22 cellular contexts compared by ENCODE assay signal in the genomic region with DNA sequence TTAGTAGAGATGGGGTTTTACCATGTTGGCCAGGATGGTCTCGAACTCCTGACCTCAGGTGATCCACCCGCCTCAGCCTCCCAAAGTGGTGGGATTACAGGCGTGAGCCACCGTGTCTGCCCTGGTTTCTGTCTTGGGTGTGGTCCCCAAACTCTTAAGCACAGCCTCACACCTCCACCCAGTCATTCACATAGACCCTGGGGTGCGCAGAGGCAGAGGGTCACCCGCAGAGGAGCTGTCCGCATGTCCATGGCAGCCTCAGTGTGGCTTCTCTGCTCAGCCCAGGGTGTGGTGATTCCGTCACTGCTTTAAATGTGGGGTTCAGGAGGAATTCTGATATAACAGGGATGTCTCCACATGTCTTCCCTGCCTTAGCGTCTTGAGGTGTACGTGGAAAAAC. TPM values are rescaled to one million over a fixed set of nuclear protein-coding genes. Genes with fewer than 3 reads are reported as not detected.
"Had no signal": no experiment of that assay in that cellular context is flagged by ENCODE, and none has a peak within 500 bp of the region (broad histone marks: within the 10 kb centered on the region; RNA-seq: fewer than 3 reads in every experiment).

No MANE protein-coding gene starts in this region.

- H3K4me1 ChIP-seq: left ventricle myocardium inferior, prostate gland, spleen, suprapubic skin, tibial artery, vagina had no signal

- ATAC-seq: left colon; naive thymus-derived CD8-positive, alpha-beta T cell; right cardiac atrium; sciatic nerve; stimulated activated effector memory CD8-positive, alpha-beta T cell treated with anti-CD3 and anti-CD28 coated beads, Interleukin-12 subunit alpha, Interleukin-12 subunit beta, amount 100 ng/mL, for 72 hours had no signal

- H3K27ac ChIP-seq: left ventricle myocardium inferior, neutrophil, ovary, prostate gland, spleen, suprapubic skin, thoracic aorta, tibial artery, vagina had no signal

- H3K9me3 ChIP-seq: neutrophil, prostate gland, suprapubic skin, vagina had no signal

- H3K4me3 ChIP-seq: left ventricle myocardium inferior, ovary, prostate gland, spleen, suprapubic skin, thoracic aorta, tibial artery, vagina had no signal

- DNase-seq: hippocampal formation; kidney; left colon; left ventricle myocardium inferior; naive thymus-derived CD8-positive, alpha-beta T cell; ovary; retina; right cardiac atrium; small intestine; spleen; stimulated activated CD4-positive, alpha-beta T cell treated with anti-CD3 and anti-CD28 coated beads, Interleukin-4, amount 100 ng/mL, for 24 hours; stimulated activated naive CD4-positive, alpha-beta T cell; tibial artery; trophoblast cell had no signal

- H3K27me3 ChIP-seq: ovary, spleen, tibial artery, vagina had no signal

- H3K36me3 ChIP-seq: left ventricle myocardium inferior, neutrophil, ovary, prostate gland, spleen, suprapubic skin, thoracic aorta, tibial artery, vagina had no signal

RNA-seq across cellular contexts. Expression of a gene that starts 48.5 kb away (rescaled TPM):
- total RNA-seq: lung microvascular endothelial cell had no signal
